Comparison of ENCODE assay signal across 8 cellular contexts in genomic region chr18:6521804-6522418, GRCh38.
DNase-seq lines count a peak whose midpoint lies in the region; ATAC-seq and TF ChIP-seq lines count a peak whose summit lies in the region.

No MANE protein-coding gene starts in this region.

- TF ChIP-seq CTCF in AG04450 (IDR thresholded peaks at IDR 0.05; ENCODE audit: low read depth, low read length) (peak; percentile 91), foreskin fibroblast (IDR thresholded peaks at IDR 0.05; ENCODE audit: low read depth, low read length) (peak; percentile 79), testis (IDR thresholded peaks at IDR 0.05) (peak; percentile 53 to 70 (median 69))

- TF ChIP-seq POLR2A in testis (IDR thresholded peaks at IDR 0.05) = no peak

- ATAC-seq in HG03342 (IDR thresholded peaks at IDR 0.05; ENCODE audit: unreplicated experiment) = peak; percentile 69

- 50 to 61% methylated on average over 1 of the region's 1 CpG for WGBS in testis, 2 donors

- H3K4me3 ChIP-seq in AG04450 (ENCODE audit: low read depth, low read length) = no peak overlapping the region
- H3K4me3 ChIP-seq in SJCRH30 = no peak overlapping the region
- H3K4me3 ChIP-seq in foreskin fibroblast (ENCODE audit: low read depth in 1 of 2, low read length in 2 of 2) = no peak overlapping the region
- no peak overlapping the region for H3K4me3 ChIP-seq in testis

- CTCF ChIA-PET in AG04450 (lab: Charles Lee) = interaction anchor here (0.8 to 1.9 kb wide), 12 partner anchors 9 to 674 kb away, joined by 3 to 7 read pairs (median 4); no protein-coding TSS in a partner anchor

- H3K9me3 ChIP-seq in AG04450 (ENCODE audit: control insufficient read depth, insufficient read depth, low read length) = no peaks in the 10 kb centered on the region
- H3K9me3 ChIP-seq in SJCRH30 (replicated peaks) = no peaks in the 10 kb centered on the region
- no peaks in the 10 kb centered on the region for H3K9me3 ChIP-seq in testis

- peak; percentile 3 for DNase-seq in AG04450 (ENCODE audit: low read depth, low spot score)
- DNase-seq in ELR (ENCODE audit: low read depth) = peak; percentile 21
- DNase-seq in SJCRH30 = peak; percentile 8 to 57
- DNase-seq in foreskin fibroblast = peak; percentile 20 to 57
- DNase-seq in testis = peak; percentile 70
- DNase-seq in activated naive CD4-positive, alpha-beta T cell (lab: John Stamatoyannopoulos, UW) = no peak
- no peak for DNase-seq in COLO829 (ENCODE audit: low spot score)

- H3K27me3 ChIP-seq in AG04450 (ENCODE audit: control insufficient read depth, insufficient read depth, low read length) (no peaks in the 10 kb centered on the region), SJCRH30 (no peaks in the 10 kb centered on the region), testis (no peaks in the 10 kb centered on the region)

- POLR2A ChIA-PET in AG04450 (lab: Yijun Ruan, JAX) = no interaction called here

- H3K36me3 ChIP-seq in SJCRH30 (no peaks in the 10 kb centered on the region), testis (ENCODE audit: low read depth, missing control alignments) (no peaks in the 10 kb centered on the region)

- intact Hi-C loops in testis (cut with DNase I; ENCODE audit: low total_unique reads) = no loop called here

- no peaks in the 10 kb centered on the region for H3K4me1 ChIP-seq in SJCRH30
- H3K4me1 ChIP-seq in testis = no peaks in the 10 kb centered on the region

- H3K27ac ChIP-seq in AG04450 (ENCODE audit: low read depth, low read length) (no peak overlapping the region), SJCRH30 (no peak overlapping the region), testis (no peak overlapping the region)

Comparison
In these comparisons a context has a peak if more than half of its experiments do, and no peak if none do; other contexts are left out.
1. DNase-seq: peak in AG04450 (single experiment), ELR (single experiment), SJCRH30 (2 of 2), foreskin fibroblast (2 of 2) and testis (single experiment); none in activated naive CD4-positive, alpha-beta T cell (0 of 4) and COLO829 (single experiment).
2. Peak in every context shown above with its lines, with median percentiles within 50 percentile points of each other: CTCF ChIP-seq.